Comparison of ENCODE assay signal across 15 cellular contexts in genomic region chr22:17965538-17966402, GRCh38. TPM values are rescaled to one million over a fixed set of nuclear protein-coding genes. Genes with fewer than 3 reads are reported as not detected.
A peak's percentile ranks its signal among the peaks of the same experiment; 100 is the strongest.
DNase-seq lines count a peak whose midpoint lies in the region; ATAC-seq and TF ChIP-seq lines count a peak whose summit lies in the region.
"Had no signal": no experiment of that assay in that cellular context is flagged by ENCODE, and none has a peak within 500 bp of the region (broad histone marks: within the 10 kb centered on the region; RNA-seq: fewer than 3 reads in every experiment).

No MANE protein-coding gene starts in this region.

- H3K4me3 Mint-ChIP-seq in activated naive CD8-positive, alpha-beta T cell treated with anti-CD3 and anti-CD28 coated beads, Interleukin-2, amount 50 U/mL, for 24 hours = no peak overlapping the region
- no peak overlapping the region for H3K4me3 Mint-ChIP-seq in activated naive CD8-positive, alpha-beta T cell treated with anti-CD3 and anti-CD28 coated beads for 36 hours
- H3K4me3 Mint-ChIP-seq: CD4-positive, alpha-beta T cell had no signal

- H3K27ac Mint-ChIP-seq in activated naive CD8-positive, alpha-beta T cell treated with anti-CD3 and anti-CD28 coated beads, Interleukin-2, amount 50 U/mL, for 24 hours = peak overlapping the region; percentile 37
- no peak overlapping the region for H3K27ac Mint-ChIP-seq in activated naive CD8-positive, alpha-beta T cell treated with anti-CD3 and anti-CD28 coated beads for 36 hours
- H3K27ac Mint-ChIP-seq: activated T-helper 2 cell treated with anti-CD3 and anti-CD28 coated beads, Interferon-gamma antibody, Interleukin-2, Interleukin-4, amounts not matched to agents 10 μg/mL and 5 μg/mL and 100 μg/mL, durations not matched to agents 14 hours and 24 hours and 36 hours; CD4-positive, alpha-beta T cell had no signal

- H3K27ac ChIP-seq in temporal lobe (ENCODE audit: low read depth, low read length) (peak overlapping the region; percentile 64), smooth muscle cell (ENCODE audit: low read depth) (no peak overlapping the region)
- H3K27ac ChIP-seq: uterus had no signal

- H3K9me3 ChIP-seq in smooth muscle cell (replicated peaks; ENCODE audit: low read depth) = no peaks in the 10 kb centered on the region
- H3K9me3 ChIP-seq: uterus had no signal

- WGBS in smooth muscle cell (ENCODE audit: low lambda C conversion rate) = 76% methylated on average over 12 of the region's 12 CpGs

- no peak overlapping the region for H3K4me3 ChIP-seq in smooth muscle cell
- H3K4me3 ChIP-seq: uterus had no signal

- peaks cover 11% of the 10 kb centered on the region for H3K36me3 Mint-ChIP-seq in activated naive CD8-positive, alpha-beta T cell treated with anti-CD3 and anti-CD28 coated beads, Interleukin-2, amount 50 U/mL, for 24 hours (ENCODE audit: low read depth)
- peaks cover 2% of the 10 kb centered on the region for H3K36me3 Mint-ChIP-seq in activated naive CD8-positive, alpha-beta T cell treated with anti-CD3 and anti-CD28 coated beads for 36 hours

- TF ChIP-seq CTCF in smooth muscle cell (IDR thresholded peaks at IDR 0.05; ENCODE audit: borderline replicate concordance, insufficient read depth, poor library complexity, severe bottlenecking) = no peak

- H3K9ac ChIP-seq in smooth muscle cell (ENCODE audit: low read depth) = no peak overlapping the region

- H3K27me3 Mint-ChIP-seq in activated naive CD8-positive, alpha-beta T cell treated with anti-CD3 and anti-CD28 coated beads, Interleukin-2, amount 50 U/mL, for 24 hours = no peaks in the 10 kb centered on the region
- H3K27me3 Mint-ChIP-seq in activated naive CD8-positive, alpha-beta T cell treated with anti-CD3 and anti-CD28 coated beads for 36 hours = no peaks in the 10 kb centered on the region
- H3K27me3 Mint-ChIP-seq: CD4-positive, alpha-beta T cell had no signal

- peaks cover 9% of the 10 kb centered on the region for H3K4me1 ChIP-seq in smooth muscle cell (ENCODE audit: low read depth)
- H3K4me1 ChIP-seq: uterus had no signal

- no peak for ATAC-seq in activated naive CD8-positive, alpha-beta T cell treated with anti-CD3 and anti-CD28 coated beads, Interleukin-2, amount 50 U/mL, for 24 hours
- peak; percentile 19 for ATAC-seq in left colon

- no peak overlapping the region for H2AFZ ChIP-seq in smooth muscle cell (ENCODE audit: low read depth)

- peaks cover 18% of the 10 kb centered on the region for H3K4me1 Mint-ChIP-seq in activated naive CD8-positive, alpha-beta T cell treated with anti-CD3 and anti-CD28 coated beads, Interleukin-2, amount 50 U/mL, for 24 hours
- H3K4me1 Mint-ChIP-seq in activated naive CD8-positive, alpha-beta T cell treated with anti-CD3 and anti-CD28 coated beads for 36 hours = peaks cover 3% of the 10 kb centered on the region

- no peaks in the 10 kb centered on the region for H3K27me3 ChIP-seq in smooth muscle cell (ENCODE audit: low read depth)
- H3K27me3 ChIP-seq: uterus had no signal

- H3K36me3 ChIP-seq in smooth muscle cell (ENCODE audit: low read depth) = no peaks in the 10 kb centered on the region
- H3K36me3 ChIP-seq: uterus had no signal

- H3F3A ChIP-seq in smooth muscle cell (ENCODE audit: low read depth) = peaks cover 7% of the 10 kb centered on the region

- H4K20me1 ChIP-seq in smooth muscle cell (ENCODE audit: low read depth) = peaks cover 34% of the 10 kb centered on the region

- intact Hi-C loops in left colon (cut with DNase I, micrococcal nuclease) = no loop called here

- H3K9me3 Mint-ChIP-seq in activated naive CD8-positive, alpha-beta T cell treated with anti-CD3 and anti-CD28 coated beads, Interleukin-2, amount 50 U/mL, for 24 hours = no peaks in the 10 kb centered on the region
- no peaks in the 10 kb centered on the region for H3K9me3 Mint-ChIP-seq in activated naive CD8-positive, alpha-beta T cell treated with anti-CD3 and anti-CD28 coated beads for 36 hours
- H3K9me3 Mint-ChIP-seq: activated T-helper 2 cell treated with anti-CD3 and anti-CD28 coated beads, Interferon-gamma antibody, Interleukin-2, Interleukin-4, amounts not matched to agents 10 μg/mL and 5 μg/mL and 100 μg/mL, durations not matched to agents 14 hours and 24 hours and 36 hours; CD4-positive, alpha-beta T cell had no signal

- DNase-seq in activated naive CD8-positive, alpha-beta T cell treated with anti-CD3 and anti-CD28 coated beads, Interleukin-2, amount 50 U/mL, for 24 hours = no peak
- no peak for DNase-seq in activated naive CD8-positive, alpha-beta T cell treated with anti-CD3 and anti-CD28 coated beads for 36 hours
- DNase-seq in SK-N-DZ (ENCODE audit: low spot score) (peak; percentile 73), left colon (no peak), smooth muscle cell (lab: John Stamatoyannopoulos, UW; ENCODE audit: unreplicated experiment) (no peak), NCI-H146 treated with DMSO at 0.1 percent for 48 hours (lab: John Stamatoyannopoulos, UW; ENCODE audit: unreplicated experiment) (no peak)
- DNase-seq in stimulated activated CD4-positive, alpha-beta T cell treated with anti-CD3 and anti-CD28 coated beads, Interleukin-4, amount 100 ng/mL, for 24 hours = no peak
- DNase-seq: activated CD4-positive, CD25-positive, alpha-beta regulatory T cell; CD4-positive, alpha-beta T cell; hippocampal formation; NCI-H774; stimulated activated naive CD4-positive, alpha-beta T cell treated with Interleukin-2 at 50 U/mL for 16 hours; uterus had no signal

- no peak overlapping the region for H3K4me2 ChIP-seq in smooth muscle cell

- H3K79me2 ChIP-seq in smooth muscle cell (ENCODE audit: low read depth) = peaks cover 84% of the 10 kb centered on the region

RNA-seq across cellular contexts. Expression of gene MICAL3, which starts 58.6 kb away (rescaled TPM):
- total RNA-seq in activated naive CD8-positive, alpha-beta T cell treated with anti-CD3 and anti-CD28 coated beads for 36 hours = 10 to 100 TPM; 36.6 to 41.3 TPM
- 13.9 and 17.8 TPM in 2 replicates for polyA plus RNA-seq in SK-N-DZ (2014; cell fraction: cytosol; rRNA removed)
- polyA plus RNA-seq in SK-N-DZ (2014; cell fraction: nucleus; rRNA removed) = 12.3 and 33.7 TPM in 2 replicates
- total RNA-seq in left colon (100 to 1,000 TPM in 1 of 2 donors, 10 to 100 TPM in 1; 93.6 to 114 TPM), temporal lobe (56.5 TPM), smooth muscle cell (15.4 and 28.6 TPM in 2 replicates)
- polyA plus RNA-seq in smooth muscle cell = 3.1 and 9.5 TPM in 2 replicates
